18 cellular contexts compared by ENCODE assay signal in the genomic region with DNA sequence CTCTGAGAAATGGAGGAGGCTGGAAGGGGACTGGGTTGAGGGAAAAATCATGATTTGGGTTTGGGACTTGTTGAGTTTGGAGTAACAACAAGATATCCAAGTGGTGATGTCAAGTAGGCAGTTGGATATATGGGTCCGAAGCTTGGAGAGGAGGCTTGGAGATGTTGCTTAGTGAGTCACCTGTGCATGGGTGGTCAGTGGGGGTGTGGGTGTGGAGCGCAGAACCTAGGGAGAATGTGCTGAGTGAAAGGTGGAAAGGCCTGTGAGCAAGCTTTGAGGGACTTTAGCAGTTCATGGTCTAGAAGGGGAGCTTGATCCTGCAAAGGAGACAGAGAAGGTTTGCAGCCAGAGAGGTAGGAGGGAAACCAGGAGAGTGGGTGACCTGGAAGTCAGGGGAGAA. TPM values are rescaled to one million over a fixed set of nuclear protein-coding genes. Genes with fewer than 3 reads are reported as not detected.
DNase-seq lines count a peak whose midpoint lies in the region; FAIRE-seq and TF ChIP-seq lines count a peak whose summit lies in the region.
"Had no signal": no experiment of that assay in that cellular context is flagged by ENCODE, and none has a peak within 500 bp of the region (broad histone marks: within the 10 kb centered on the region; RNA-seq: fewer than 3 reads in every experiment).

No MANE protein-coding gene starts in this region.

- no peaks in the 10 kb centered on the region for H3K36me3 Mint-ChIP-seq in glutamatergic neuron (ENCODE audit: unreplicated experiment)

- no peak overlapping the region for H3K4me2 ChIP-seq in trophoblast cell (ENCODE audit: low read length)

- peak; percentile 36 for DNase-seq in amniotic epithelial cell (ENCODE audit: low read depth)
- DNase-seq in bronchial epithelial cell (ENCODE audit: low read depth): no peak
- peak; percentile 12 to 28 for DNase-seq in trophoblast cell
- no peak for DNase-seq in kidney glomerular epithelial cell (lab: John Stamatoyannopoulos, UW)
- DNase-seq in AG20443 (ENCODE audit: low spot score): no peak
- no peak for DNase-seq in glutamatergic neuron
- DNase-seq: ACHN; AML-193; CD4-positive, alpha-beta memory T cell; DMS153; DMS79; GDM1; GM23248 had no signal

- peaks cover 1% of the 10 kb centered on the region for H3K9me3 ChIP-seq in trophoblast cell (ENCODE audit: insufficient read depth, low read depth, low read length)
- H3K9me3 ChIP-seq: HAP-1 had no signal

- H4K8ac ChIP-seq in trophoblast cell (ENCODE audit: low read depth, low read length): no peak overlapping the region

- no peak overlapping the region for H4K12ac ChIP-seq in trophoblast cell (ENCODE audit: low read depth, low read length)

- H2AK5ac ChIP-seq in trophoblast cell (ENCODE audit: low read length): no peak overlapping the region

- H3K36me3 ChIP-seq in bronchial epithelial cell (ENCODE audit: control insufficient read depth, insufficient read depth, low read length) (peaks cover 8% of the 10 kb centered on the region), trophoblast cell (ENCODE audit: control insufficient read depth in 1 of 2, insufficient read depth in 2 of 2, low read length in 2 of 2) (no peaks in the 10 kb centered on the region)
- H3K36me3 ChIP-seq: HAP-1 had no signal

- no peaks in the 10 kb centered on the region for H3K27me3 ChIP-seq in bronchial epithelial cell (ENCODE audit: control insufficient read depth, insufficient read depth, low read length)
- H3K27me3 ChIP-seq in trophoblast cell (ENCODE audit: insufficient read depth, low read length): no peaks in the 10 kb centered on the region

- H2BK5ac ChIP-seq in trophoblast cell (ENCODE audit: low read depth, low read length, poor library complexity): no peak overlapping the region

- peak; percentile 60 for FAIRE-seq in bronchial epithelial cell (lab: Jason Lieb, UNC)
- FAIRE-seq: A204.1, GM12892, GM18507 had no signal

- peaks cover 6% of the 10 kb centered on the region for H3K9me3 Mint-ChIP-seq in glutamatergic neuron (ENCODE audit: unreplicated experiment)
- H3K9me3 Mint-ChIP-seq: CD4-positive, alpha-beta memory T cell had no signal

- no peak overlapping the region for H3K4ac ChIP-seq in trophoblast cell (ENCODE audit: low read depth, low read length)

- H3K4me1 ChIP-seq in trophoblast cell (ENCODE audit: control insufficient read depth in 1 of 2, insufficient read depth in 2 of 2, low read length in 2 of 2): peaks cover 7 to 17% of the 10 kb centered on the region in 2 experiments

- H3K23ac ChIP-seq in trophoblast cell (ENCODE audit: low read length): no peak overlapping the region

- H3K14ac ChIP-seq in trophoblast cell (ENCODE audit: low read length): no peak overlapping the region

- peaks cover 6% of the 10 kb centered on the region for H3K27me3 Mint-ChIP-seq in glutamatergic neuron (ENCODE audit: unreplicated experiment)

- no peak overlapping the region for H3K4me3 Mint-ChIP-seq in glutamatergic neuron (ENCODE audit: unreplicated experiment)
- H3K4me3 Mint-ChIP-seq: CD4-positive, alpha-beta memory T cell had no signal

- H3K9ac ChIP-seq in trophoblast cell (ENCODE audit: low read length): no peak overlapping the region
- H3K9ac ChIP-seq: GM23248 had no signal

- H2BK120ac ChIP-seq in trophoblast cell (ENCODE audit: insufficient read depth, low read length, poor library complexity): no peak overlapping the region

- peaks cover 3% of the 10 kb centered on the region for H3K79me1 ChIP-seq in trophoblast cell (ENCODE audit: low read length)

- no peak overlapping the region for H3K27ac Mint-ChIP-seq in glutamatergic neuron (ENCODE audit: unreplicated experiment)
- H3K27ac Mint-ChIP-seq: CD4-positive, alpha-beta memory T cell had no signal

- peaks cover 2% of the 10 kb centered on the region for H3K79me2 ChIP-seq in trophoblast cell (ENCODE audit: control insufficient read depth, insufficient read depth, low read length, poor library complexity)

- H3K18ac ChIP-seq in trophoblast cell (ENCODE audit: low read length): no peak overlapping the region

- H3K4me3 ChIP-seq in bronchial epithelial cell (ENCODE audit: low read depth, low read length) (no peak overlapping the region), trophoblast cell (ENCODE audit: low read depth, low read length) (no peak overlapping the region)
- H3K4me3 ChIP-seq: GM23248, HAP-1 had no signal

- no peak overlapping the region for H4K91ac ChIP-seq in trophoblast cell (ENCODE audit: low read depth, low read length)

- no CpG with 5 or more reads among the region's 2 CpGs for WGBS in trophoblast cell (ENCODE audit: extremely low coverage, insufficient coverage, insufficient read length)

- H3K27ac ChIP-seq in trophoblast cell (ENCODE audit: low read depth, low read length): no peak overlapping the region
- H3K27ac ChIP-seq: C4-2B, GM23248 had no signal

- H2AFZ ChIP-seq in trophoblast cell (ENCODE audit: insufficient read depth, low read length, poor library complexity): no peak overlapping the region
- H2AFZ ChIP-seq: GM23248 had no signal

- no peak overlapping the region for H2BK12ac ChIP-seq in trophoblast cell (ENCODE audit: low read length)

- TF ChIP-seq CTCF in bronchial epithelial cell (IDR thresholded peaks at IDR 0.05; ENCODE audit: insufficient read depth, low read length, severe bottlenecking) (no peak), glutamatergic neuron (IDR thresholded peaks at IDR 0.05; ENCODE audit: partially characterized antibody, unreplicated experiment) (no peak)

- H3K4me1 Mint-ChIP-seq in glutamatergic neuron (ENCODE audit: low read depth, unreplicated experiment): peaks cover 5% of the 10 kb centered on the region

RNA-seq across cellular contexts. Expression of a gene that starts 38.2 kb away (rescaled TPM):
- total RNA-seq in bronchial epithelial cell (4.7 and 5.4 TPM in 2 replicates), glutamatergic neuron (ENCODE audit: unreplicated experiment) (7.5 TPM)
- 1.8 and 2.4 TPM in 2 replicates for polyA plus RNA-seq in trophoblast cell (2013)

Comparison
In these comparisons a context has a peak if more than half of its experiments do, and no peak if none do; other contexts are left out.
1. DNase-seq: peak in amniotic epithelial cell (single experiment) and trophoblast cell (2 of 2); none in bronchial epithelial cell (single experiment), kidney glomerular epithelial cell (single experiment), AG20443 (single experiment) and glutamatergic neuron (single experiment).